ENCODE assay signal across 8 cellular contexts in the genomic region with DNA sequence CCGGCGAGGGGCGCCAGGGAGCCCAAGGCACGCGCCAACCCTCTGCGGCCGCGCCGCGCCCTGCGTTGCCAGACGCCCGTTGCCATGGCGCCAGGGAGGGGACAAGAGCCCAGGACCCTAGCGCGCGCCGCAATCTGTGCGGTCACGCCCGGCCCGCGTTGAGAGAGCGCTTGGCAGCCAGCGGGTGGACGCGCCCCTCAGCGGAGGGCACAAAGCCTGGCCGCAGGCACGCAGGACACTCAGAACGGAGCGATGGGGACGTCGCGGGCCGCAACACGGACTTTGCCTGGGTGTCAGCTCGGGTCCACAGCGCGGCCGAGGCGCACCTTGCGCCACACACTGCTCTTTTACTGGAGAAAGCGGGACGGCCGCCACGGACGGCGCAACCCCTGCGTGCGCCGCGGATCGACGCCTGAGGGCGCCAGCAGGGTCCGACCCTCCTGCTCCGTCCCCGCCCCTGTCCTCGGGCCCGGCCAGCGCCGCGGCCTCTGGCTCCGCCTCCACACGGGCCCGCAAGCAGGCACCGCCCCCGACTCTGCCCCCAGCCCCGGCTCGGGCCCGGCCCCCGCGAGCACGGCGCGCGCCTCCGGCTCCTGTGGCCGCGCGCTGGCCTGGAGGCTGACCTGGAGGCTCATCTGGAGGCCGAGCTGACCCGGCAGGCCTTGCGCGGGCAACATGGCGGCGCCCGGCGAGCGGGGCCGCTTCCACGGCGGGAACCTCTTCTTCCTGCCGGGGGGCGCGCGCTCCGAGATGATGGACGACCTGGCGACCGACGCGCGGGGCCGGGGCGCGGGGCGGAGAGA. TPM values are rescaled to one million over a fixed set of nuclear protein-coding genes. Genes with fewer than 3 reads are reported as not detected.
DNase-seq lines count a peak whose midpoint lies in the region; ATAC-seq, FAIRE-seq and TF ChIP-seq lines count a peak whose summit lies in the region.

A gene (plus strand): TSS at position 650 of the 803 bp plus-strand sequence. CDS start 26 bp downstream, at position 676.

- FAIRE-seq in keratinocyte (lab: Jason Lieb, UNC) = no peak

- peak within 1 kb of the TSS; percentile 72 for H3K9ac ChIP-seq in keratinocyte (ENCODE audit: control insufficient read depth, extremely low read depth, insufficient read depth, low read length)
- H3K9ac ChIP-seq in smooth muscle cell (ENCODE audit: low read depth) = peak within 1 kb of the TSS; percentile 84

- peaks cover 2% of the 10 kb centered on the region for H3K79me2 ChIP-seq in keratinocyte (ENCODE audit: control insufficient read depth, insufficient read depth, low read length)
- H3K79me2 ChIP-seq in smooth muscle cell (ENCODE audit: low read depth) = no peaks in the 10 kb centered on the region

- peak; percentile 96 for DNase-seq in BE2C
- DNase-seq in NCI-H2171 (lab: John Stamatoyannopoulos, UW) = peak; percentile 80
- DNase-seq in choroid plexus epithelial cell (ENCODE audit: low read depth) = peak; percentile 93
- no peak for DNase-seq in keratinocyte (ENCODE audit: low read depth, low spot score)
- peak; percentile 76 for DNase-seq in smooth muscle cell (lab: John Stamatoyannopoulos, UW; ENCODE audit: unreplicated experiment)

- WGBS in smooth muscle cell (ENCODE audit: low lambda C conversion rate) = 1% methylated on average over 92 of the region's 109 CpGs

- dilution Hi-C loops in keratinocyte (cut with MboI; ENCODE audit: extremely low pct_ligation_motif_present, low sequenced_read_pairs) = no loop called here

- peak; percentile 52; the same call in 1 of the 2 replicates for TF ChIP-seq CTCF in BE2C (IDR thresholded peaks at IDR 0.05; ENCODE audit: low read depth, low read length)
- peak; percentile 51 for TF ChIP-seq CTCF in VCaP (conservative IDR thresholded peaks at IDR 0.05)
- peak; percentile 42 for TF ChIP-seq CTCF in choroid plexus epithelial cell (conservative IDR thresholded peaks at IDR 0.05; ENCODE audit: low read depth, low read length)
- TF ChIP-seq CTCF in keratinocyte (optimal IDR thresholded peaks at IDR 0.05 in 1 of 3, IDR thresholded peaks at IDR 0.05 in 1 of 3, conservative IDR thresholded peaks at IDR 0.05 in 1 of 3; ENCODE audit: extremely low read depth in 1 of 3, insufficient read depth in 2 of 3, low read length in 3 of 3) = peak in 2 of 3 experiments; percentile 1 to 66
- peak; percentile 9 for TF ChIP-seq CTCF in smooth muscle cell (IDR thresholded peaks at IDR 0.05; ENCODE audit: borderline replicate concordance, insufficient read depth, poor library complexity, severe bottlenecking)

- H3F3A ChIP-seq in smooth muscle cell (ENCODE audit: low read depth) = peaks cover 7% of the 10 kb centered on the region

- peaks cover 3% of the 10 kb centered on the region; the same call in 1 of the 2 replicates for H3K4me1 ChIP-seq in BE2C
- H3K4me1 ChIP-seq in keratinocyte (ENCODE audit: control insufficient read depth, extremely low read depth, insufficient read depth, low read length) = peaks cover 37% of the 10 kb centered on the region
- H3K4me1 ChIP-seq in smooth muscle cell (ENCODE audit: low read depth) = peaks cover 28% of the 10 kb centered on the region

- peaks cover 2% of the 10 kb centered on the region for H3K9me1 ChIP-seq in keratinocyte (ENCODE audit: control insufficient read depth, extremely low read depth, insufficient read depth, low read length)

- H3K9me3 ChIP-seq in BE2C (no peaks in the 10 kb centered on the region), keratinocyte (ENCODE audit: control insufficient read depth, low read depth, low read length) (no peaks in the 10 kb centered on the region), smooth muscle cell (replicated peaks; ENCODE audit: low read depth) (no peaks in the 10 kb centered on the region)

- peak; percentile 78 for ATAC-seq in GM18907 (IDR thresholded peaks at IDR 0.05; ENCODE audit: unreplicated experiment)
- ATAC-seq in HG03097 (IDR thresholded peaks at IDR 0.05; ENCODE audit: low FRiP score, unreplicated experiment) = peak; percentile 72

- H3K27ac ChIP-seq in VCaP = peak within 1 kb of the TSS; percentile 81
- peak within 1 kb of the TSS; percentile 8 for H3K27ac ChIP-seq in keratinocyte (ENCODE audit: control insufficient read depth, insufficient read depth, low read length)
- H3K27ac ChIP-seq in smooth muscle cell (ENCODE audit: low read depth) = peak within 1 kb of the TSS; percentile 13

- H3K36me3 ChIP-seq in BE2C (peaks cover 19% of the 10 kb centered on the region), keratinocyte (ENCODE audit: control insufficient read depth in 2 of 2, extremely low read depth in 1 of 2, insufficient read depth in 2 of 2, low read length in 2 of 2) (peaks cover 7 to 14% of the 10 kb centered on the region in 2 experiments), smooth muscle cell (ENCODE audit: low read depth) (no peaks in the 10 kb centered on the region)

- peak within 1 kb of the TSS; percentile 92 for H3K4me2 ChIP-seq in keratinocyte (ENCODE audit: control insufficient read depth, extremely low read depth, insufficient read depth, low read depth, low read length)
- peak within 1 kb of the TSS; percentile 99 for H3K4me2 ChIP-seq in smooth muscle cell

- H4K20me1 ChIP-seq in keratinocyte (ENCODE audit: control insufficient read depth, extremely low read depth, insufficient read depth, low read length) (no peaks in the 10 kb centered on the region), smooth muscle cell (ENCODE audit: low read depth) (no peaks in the 10 kb centered on the region)

- peaks cover 14% of the 10 kb centered on the region for H3K27me3 ChIP-seq in BE2C
- peaks cover 38% of the 10 kb centered on the region for H3K27me3 ChIP-seq in keratinocyte (ENCODE audit: control insufficient read depth, extremely low read depth, insufficient read depth, low read length)
- H3K27me3 ChIP-seq in smooth muscle cell (ENCODE audit: low read depth) = peaks cover 53% of the 10 kb centered on the region

- peak within 1 kb of the TSS; percentile 56 for H2AFZ ChIP-seq in keratinocyte (ENCODE audit: control insufficient read depth, low read length)
- H2AFZ ChIP-seq in smooth muscle cell (ENCODE audit: low read depth) = peak within 1 kb of the TSS; percentile 81

- peak within 1 kb of the TSS; percentile 86 for H3K4me3 ChIP-seq in BE2C (ENCODE audit: low read depth, low read length)
- H3K4me3 ChIP-seq in choroid plexus epithelial cell (ENCODE audit: low read depth, low read length) = peak within 1 kb of the TSS; percentile 67
- peak within 1 kb of the TSS; percentile 59 to 90 (median 81) for H3K4me3 ChIP-seq in keratinocyte (ENCODE audit: control insufficient read depth in 2 of 3, extremely low read depth in 1 of 3, insufficient read depth in 2 of 3, low read depth in 1 of 3, low read length in 3 of 3)
- peak within 1 kb of the TSS; percentile 89 for H3K4me3 ChIP-seq in smooth muscle cell

RNA-seq across cellular contexts. Expression of the gene that starts here (rescaled TPM):
- polyA plus RNA-seq in BE2C (2012; ENCODE audit: insufficient read depth, insufficient read length, low read depth) = 149 TPM
- 10.3 to 13.4 TPM (median 12.0 TPM) in 3 replicates for polyA plus RNA-seq in keratinocyte
- 10.4 TPM for polyA plus RNA-seq in keratinocyte (2011; ENCODE audit: low read depth)
- polyA plus RNA-seq in keratinocyte (2011; cell fraction: cytosol; rRNA removed) = 5.7 and 7.9 TPM in 2 replicates
- polyA plus RNA-seq in keratinocyte (2011; cell fraction: nucleus; rRNA removed) = 6.2 and 7.1 TPM in 2 replicates
- 14.5 and 29.1 TPM in 2 replicates for polyA plus RNA-seq in keratinocyte (2012; ENCODE audit: low replicate concordance)
- polyA minus RNA-seq in keratinocyte = 2.9 to 13.9 TPM (median 6.6 TPM) in 3 replicates
- polyA minus RNA-seq in keratinocyte (2011; cell fraction: cytosol; rRNA and poly(A)+ RNA removed) = 28.2 TPM
- 2.7 and 3.3 TPM in 2 replicates for polyA minus RNA-seq in keratinocyte (2011; cell fraction: nucleus; rRNA and poly(A)+ RNA removed)
- 12.1 and 15.1 TPM in 2 replicates for total RNA-seq in smooth muscle cell
- polyA plus RNA-seq in smooth muscle cell = 33.5 and 41.2 TPM in 2 replicates

Comparison
In these comparisons a context has a peak if more than half of its experiments do, and no peak if none do; other contexts are left out.
1. H3K27ac ChIP-seq: peak in every context shown above with its lines; median percentile 81 in VCaP; 13 in smooth muscle cell; 8 in keratinocyte.